ENCODE assay signal across 17 cellular contexts in genomic region chr4:187603093-187603395, GRCh38.
DNase-seq lines count a peak whose midpoint lies in the region; ATAC-seq, FAIRE-seq and TF ChIP-seq lines count a peak whose summit lies in the region.
"Had no signal": no experiment of that assay in that cellular context is flagged by ENCODE, and none has a peak within 500 bp of the region (broad histone marks: within the 10 kb centered on the region; RNA-seq: fewer than 3 reads in every experiment).

No MANE protein-coding gene starts in this region.

- no peak for TF ChIP-seq POLR2A in H1 (IDR thresholded peaks at IDR 0.05; ENCODE audit: control extremely low read depth in 1 of 2, low read depth in 2 of 2, low read length in 2 of 2)

- H3K27me3 ChIP-seq in MG63 (no peaks in the 10 kb centered on the region), H1 (replicated peaks in 1 of 4; ENCODE audit: control insufficient read depth in 3 of 4, extremely low read depth in 1 of 4, insufficient read depth in 3 of 4, low read length in 3 of 4) (no peaks in the 10 kb centered on the region)

- no peaks in the 10 kb centered on the region for H3K23me2 ChIP-seq in H1 (ENCODE audit: low read depth, low read length)

- H4K91ac ChIP-seq in H1 (replicated peaks; ENCODE audit: insufficient read length, low read length) = no peak overlapping the region

- no peak for ATAC-seq in HG02759 (IDR thresholded peaks at IDR 0.05; ENCODE audit: unreplicated experiment)
- ATAC-seq: activated T-cell treated with anti-CD3 and anti-CD28 coated beads, Interleukin-2, amount 50 U/mL, for 4 hours; mucosa of descending colon had no signal

- H2BK120ac ChIP-seq in H1 (replicated peaks; ENCODE audit: low read depth, low read length) = no peak overlapping the region

- H3K4me3 ChIP-seq in MG63 (peak overlapping the region; percentile 13), H1 (ENCODE audit: extremely low read depth in 1 of 4, insufficient read depth in 2 of 4, low read depth in 3 of 4, low read length in 4 of 4) (no peak overlapping the region)
- H3K4me3 ChIP-seq: mucosa of descending colon had no signal

- no peaks in the 10 kb centered on the region for H3K79me1 ChIP-seq in H1 (ENCODE audit: low read depth, low read length)

- H3K36me3 ChIP-seq in MG63 = no peaks in the 10 kb centered on the region
- H3K36me3 ChIP-seq in H1 (ENCODE audit: control insufficient read depth in 2 of 4, insufficient read depth in 4 of 4, low read length in 3 of 4) = no peaks in the 10 kb centered on the region

- H3K9ac ChIP-seq in H1 (replicated peaks in 1 of 4; ENCODE audit: extremely low read depth in 1 of 4, low read depth in 3 of 4, low read length in 3 of 4) = no peak overlapping the region
- H3K9ac ChIP-seq: parathyroid adenoma had no signal

- H2BK20ac ChIP-seq in H1 (ENCODE audit: low read length) = no peak overlapping the region

- H3K4ac ChIP-seq in H1 (replicated peaks; ENCODE audit: insufficient read length, low read depth, low read length) = no peak overlapping the region

- TF ChIP-seq CTCF in AG09319 (IDR thresholded peaks at IDR 0.05; ENCODE audit: low read depth, low read length) (no peak), H1 (IDR thresholded peaks at IDR 0.05; ENCODE audit: control extremely low read depth in 1 of 3, insufficient read depth in 1 of 3, low read depth in 1 of 3, low read length in 3 of 3) (no peak)

- TF ChIP-seq EP300 in H1 (IDR thresholded peaks at IDR 0.05; ENCODE audit: borderline replicate concordance in 1 of 2, low read depth in 2 of 2, low read length in 2 of 2) = no peak

- no peaks in the 10 kb centered on the region; a peak in 1 of 7 replicates for H3K4me1 ChIP-seq in H1 (replicated peaks in 1 of 4; ENCODE audit: control insufficient read depth in 3 of 4, insufficient read depth in 4 of 4, low read length in 3 of 4)
- H3K4me1 ChIP-seq: parathyroid adenoma had no signal

- no peaks in the 10 kb centered on the region for H4K20me1 ChIP-seq in H1 (replicated peaks in 1 of 2; ENCODE audit: control insufficient read depth in 1 of 2, insufficient read depth in 2 of 2, low read length in 2 of 2)

- H4K8ac ChIP-seq in H1 (ENCODE audit: extremely low read depth, insufficient read depth, low read length) = no peak overlapping the region

- no peak overlapping the region for H2AK5ac ChIP-seq in H1 (ENCODE audit: low read depth, low read length)

- TF ChIP-seq RAD21 in H1 (IDR thresholded peaks at IDR 0.05 in 1 of 2, conservative IDR thresholded peaks at IDR 0.05 in 1 of 2; ENCODE audit: low read depth in 2 of 2, low read length in 2 of 2) = no peak

- H3K4me2 ChIP-seq in H1 (ENCODE audit: insufficient read depth in 1 of 2, low read depth in 2 of 2, low read length in 2 of 2) = no peak overlapping the region

- CTCF ChIA-PET in H1 (lab: Charles Lee; ENCODE audit: partially characterized antibody) = no interaction called here

- FAIRE-seq in H1 (lab: Jason Lieb, UNC) = peak; percentile 42
- FAIRE-seq: GM12891 had no signal

- POLR2A ChIA-PET in H1 (lab: Charles Lee; ENCODE audit: partially characterized antibody) = no interaction called here

- H2BK15ac ChIP-seq in H1 (ENCODE audit: low read length) = no peak overlapping the region

- no peak overlapping the region for H2BK12ac ChIP-seq in H1 (ENCODE audit: low read depth, low read length)

- H2AFZ ChIP-seq in H1 (ENCODE audit: low read length) = no peak overlapping the region
- H2AFZ ChIP-seq: parathyroid adenoma had no signal

- no peak overlapping the region for H3K23ac ChIP-seq in H1 (ENCODE audit: insufficient read length)

- no peak overlapping the region for H3K14ac ChIP-seq in H1 (ENCODE audit: insufficient read length)

- H2BK5ac ChIP-seq in H1 (ENCODE audit: low read depth, low read length) = no peak overlapping the region

- H3K27ac ChIP-seq in H1 (ENCODE audit: low read depth, low read length) = no peak overlapping the region
- H3K27ac ChIP-seq: C4-2B, parathyroid adenoma had no signal

- 88% methylated on average over 2 of the region's 2 CpGs; no CpG with 5 or more reads in 1 of the 2 experiments for WGBS in H1 (ENCODE audit: extremely low coverage in 1 of 2, insufficient coverage in 1 of 2, insufficient read length in 1 of 2, insufficient replicate concordance in 2 of 2, low coverage in 1 of 2, low lambda C conversion rate in 2 of 2, missing lambda C conversion rate in 1 of 2), 2 experiments

- no peaks in the 10 kb centered on the region for H3K9me3 ChIP-seq in MG63
- H3K9me3 ChIP-seq in H1 (ENCODE audit: insufficient read depth in 2 of 2, low read depth in 1 of 2, low read length in 1 of 2) = no peaks in the 10 kb centered on the region
- H3K9me3 ChIP-seq: mucosa of descending colon had no signal

- H3K56ac ChIP-seq in H1 (replicated peaks; ENCODE audit: insufficient read length, low read depth, low read length) = no peak overlapping the region

- no peaks in the 10 kb centered on the region for H3K79me2 ChIP-seq in H1 (ENCODE audit: control insufficient read depth in 1 of 2, insufficient read depth in 2 of 2, low read length in 2 of 2)
- H3K79me2 ChIP-seq: parathyroid adenoma had no signal

- no peak overlapping the region for H4K5ac ChIP-seq in H1 (ENCODE audit: insufficient read length, low read depth, low read length)

- no peak overlapping the region for H3K18ac ChIP-seq in H1 (ENCODE audit: extremely low read depth, low read length)

- peak; percentile 45 for DNase-seq in AG09319 (ENCODE audit: extremely low read depth, low read depth)
- no peak for DNase-seq in MG63
- DNase-seq in H1 (ENCODE audit: low read depth in 1 of 2, low spot score in 2 of 2) = no peak
- peak; percentile 85 for DNase-seq in myocyte (ENCODE audit: low read depth)
- no peak for DNase-seq in NCI-H526 (lab: John Stamatoyannopoulos, UW)
- DNase-seq in SK-N-DZ (ENCODE audit: low spot score) = no peak
- no peak for DNase-seq in CD1c-positive myeloid dendritic cell (ENCODE audit: extremely low spot score)
- DNase-seq: activated CD4-positive, alpha-beta T cell treated with anti-CD3 and anti-CD28 coated beads, Interleukin-2, amount 10 ng/mL, durations not matched to agents 7 days and 5 days; activated T-cell treated with anti-CD3 and anti-CD28 coated beads, Interleukin-2, amount 50 U/mL, for 4 hours; mucosa of descending colon; NCI-H2107; NCI-H82; T-helper 9 cell had no signal

TF ChIP-seq in H1, 55 proteins besides CTCF, POLR2A, EP300 and RAD21:
- TF ChIP-seq KDM1A (IDR thresholded peaks at IDR 0.05; ENCODE audit: borderline replicate concordance, low read length) (no peak), CBX8 (IDR thresholded peaks at IDR 0.05; ENCODE audit: borderline replicate concordance, low read depth, low read length) (no peak), KDM4A (IDR thresholded peaks at IDR 0.05; ENCODE audit: low read depth, low read length, severe bottlenecking) (no peak), RBBP5 (IDR thresholded peaks at IDR 0.05; ENCODE audit: borderline replicate concordance, low read depth, low read length) (no peak), JUN (IDR thresholded peaks at IDR 0.05; ENCODE audit: low read depth, low read length) (no peak), ATF3 (IDR thresholded peaks at IDR 0.05; ENCODE audit: insufficient read depth, low read depth, low read length) (no peak), NRF1 (IDR thresholded peaks at IDR 0.05; ENCODE audit: low read depth, low read length) (no peak), CREB1 (IDR thresholded peaks at IDR 0.05) (no peak), SP2 (IDR thresholded peaks at IDR 0.05; ENCODE audit: low read length) (no peak), EZH2 (IDR thresholded peaks at IDR 0.05; ENCODE audit: low read depth, low read length, severe bottlenecking) (no peak), CHD2 (IDR thresholded peaks at IDR 0.05; ENCODE audit: low read length) (no peak), SIRT6 (IDR thresholded peaks at IDR 0.05; ENCODE audit: low read length) (no peak), RNF2 (IDR thresholded peaks at IDR 0.05; ENCODE audit: borderline replicate concordance, low read depth, low read length, missing control alignments, poor library complexity, severe bottlenecking) (no peak), MAFK (IDR thresholded peaks at IDR 0.05; ENCODE audit: low read depth, low read length) (no peak), ATF2 (IDR thresholded peaks at IDR 0.05; ENCODE audit: low read length) (no peak), USF2 (IDR thresholded peaks at IDR 0.05; ENCODE audit: low read length) (no peak), GTF2F1 (IDR thresholded peaks at IDR 0.05; ENCODE audit: borderline replicate concordance, low read depth, low read length) (no peak), NANOG (IDR thresholded peaks at IDR 0.05; ENCODE audit: insufficient read depth, low read depth, low read length, poor library complexity, severe bottlenecking) (no peak), PHF8 (conservative IDR thresholded peaks at IDR 0.05; ENCODE audit: low read depth, low read length) (no peak), SP4 (IDR thresholded peaks at IDR 0.05; ENCODE audit: low read length) (no peak)

Comparison
In these comparisons a context has a peak if more than half of its experiments do, and no peak if none do; other contexts are left out.
1. DNase-seq: peak in AG09319 (single experiment) and myocyte (single experiment); none in MG63 (single experiment), H1 (0 of 2), NCI-H526 (0 of 2), SK-N-DZ (single experiment) and CD1c-positive myeloid dendritic cell (single experiment).